In the genomic region with DNA sequence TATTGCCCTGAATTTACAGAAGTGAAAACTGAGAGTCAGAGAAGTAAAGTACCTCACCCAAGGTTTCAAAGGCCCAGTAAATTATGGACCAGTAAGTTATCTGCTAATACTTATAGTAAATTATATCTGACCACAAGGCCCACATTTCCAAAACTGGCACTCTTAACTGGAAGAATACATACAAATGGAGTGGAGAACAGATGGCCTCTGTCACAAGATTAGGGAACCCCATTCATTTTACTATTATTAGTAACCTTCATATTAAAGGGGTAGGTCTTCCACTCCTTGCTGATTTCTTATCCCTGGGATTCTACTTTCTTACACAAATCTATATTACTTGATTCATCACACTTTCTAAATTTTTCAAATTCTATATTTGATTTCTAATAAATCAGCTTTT, we compare ENCODE assay signal across 24 cellular contexts.
"Had no signal": no experiment of that assay in that cellular context is flagged by ENCODE, and none has a peak within 500 bp of the region (broad histone marks: within the 10 kb centered on the region; RNA-seq: fewer than 3 reads in every experiment).

No MANE protein-coding gene starts in this region.

- H3K27ac ChIP-seq: brain microvascular endothelial cell, colonic mucosa, epithelial cell of prostate, esophagus squamous epithelium had no signal

- H3K4me3 ChIP-seq: colonic mucosa, esophagus squamous epithelium had no signal

- ATAC-seq: activated naive CD4-positive, alpha-beta T cell treated with anti-CD3 and anti-CD28 coated beads, Interleukin-2, amount 50 U/mL, for 72 hours; activated T-cell treated with anti-CD3 and anti-CD28 coated beads, Interleukin-2, amount 50 U/mL, for 72 hours; WTC11 had no signal

- H3K36me3 ChIP-seq: brain microvascular endothelial cell, colonic mucosa, esophagus squamous epithelium had no signal

- H3K27me3 ChIP-seq: brain microvascular endothelial cell, colonic mucosa had no signal

- H3K9me3 ChIP-seq: colonic mucosa, esophagus squamous epithelium had no signal

- H3K4me1 ChIP-seq: colonic mucosa, esophagus squamous epithelium had no signal

- DNase-seq: activated CD4-positive, alpha-beta memory T cell treated with anti-CD3 and anti-CD28 coated beads, Interleukin-2, amount 10 ng/mL, durations not matched to agents 7 days and 5 days; activated CD4-positive, alpha-beta T cell treated with anti-CD3 and anti-CD28 coated beads for 1 hour; activated CD4-positive, alpha-beta T cell treated with anti-CD3 and anti-CD28 coated beads for 4 hours; activated CD4-positive, alpha-beta T cell treated with anti-CD3 and anti-CD28 coated beads, Interleukin-2, amount 10 ng/mL, durations not matched to agents 7 days and 5 days; activated CD4-positive, alpha-beta T cell treated with anti-CD3 and anti-CD28 coated beads, Interleukin-2, amount 50 U/mL, for 4 hours; activated CD8-positive, alpha-beta memory T cell treated with anti-CD3 and anti-CD28 coated beads, Interleukin-2, amount 50 U/mL, for 48 hours; activated gamma-delta T cell; activated naive CD4-positive, alpha-beta T cell; activated naive CD4-positive, alpha-beta T cell treated with anti-CD3 and anti-CD28 coated beads, Interleukin-2, amount 10 ng/mL, durations not matched to agents 7 days and 5 days; activated naive CD8-positive, alpha-beta T cell treated with anti-CD3 and anti-CD28 coated beads, Interleukin-2, amount 10 ng/mL, durations not matched to agents 7 days and 5 days; activated T-cell treated with anti-CD3 and anti-CD28 coated beads for 4 hours; activated T-cell treated with anti-CD3 and anti-CD28 coated beads, Interleukin-2, amount 50 U/mL, for 24 hours; activated T-cell treated with anti-CD3 and anti-CD28 coated beads, Interleukin-2, amount 50 U/mL, for 72 hours; brain microvascular endothelial cell; colonic mucosa; effector CD8-positive, alpha-beta T cell; esophagus squamous epithelium; foreskin melanocyte; head of caudate nucleus; hippocampal formation; T-helper 2 cell had no signal
